ENCODE assay signal across 1 cellular context in the genomic region with DNA sequence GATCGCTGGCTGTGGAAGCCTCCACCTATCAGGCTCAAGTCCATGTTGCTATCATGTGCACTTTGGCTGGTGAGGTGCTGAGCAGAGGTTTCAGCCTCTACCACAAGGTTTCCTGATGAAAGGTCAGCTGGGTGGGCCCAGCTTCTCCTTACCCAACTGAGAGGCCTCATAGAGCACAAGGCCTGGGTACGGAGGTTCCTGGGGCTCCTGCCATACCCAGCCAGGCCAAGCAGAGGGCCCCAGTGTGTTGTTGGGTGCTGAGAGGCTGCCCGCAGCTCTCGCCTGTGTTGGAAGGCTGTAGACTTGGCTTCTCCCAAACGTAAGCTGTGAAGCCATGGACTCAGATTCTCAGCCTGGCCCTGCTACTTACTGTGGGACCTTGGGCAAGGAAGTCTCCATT.
TF ChIP-seq lines count a peak whose summit lies in the region.

No MANE protein-coding gene starts in this region.

TF ChIP-seq in WTC11, 78 proteins besides CTCF, POLR2A, EP300 and RAD21 (continued from another document):
- TF ChIP-seq, protein P1, sequence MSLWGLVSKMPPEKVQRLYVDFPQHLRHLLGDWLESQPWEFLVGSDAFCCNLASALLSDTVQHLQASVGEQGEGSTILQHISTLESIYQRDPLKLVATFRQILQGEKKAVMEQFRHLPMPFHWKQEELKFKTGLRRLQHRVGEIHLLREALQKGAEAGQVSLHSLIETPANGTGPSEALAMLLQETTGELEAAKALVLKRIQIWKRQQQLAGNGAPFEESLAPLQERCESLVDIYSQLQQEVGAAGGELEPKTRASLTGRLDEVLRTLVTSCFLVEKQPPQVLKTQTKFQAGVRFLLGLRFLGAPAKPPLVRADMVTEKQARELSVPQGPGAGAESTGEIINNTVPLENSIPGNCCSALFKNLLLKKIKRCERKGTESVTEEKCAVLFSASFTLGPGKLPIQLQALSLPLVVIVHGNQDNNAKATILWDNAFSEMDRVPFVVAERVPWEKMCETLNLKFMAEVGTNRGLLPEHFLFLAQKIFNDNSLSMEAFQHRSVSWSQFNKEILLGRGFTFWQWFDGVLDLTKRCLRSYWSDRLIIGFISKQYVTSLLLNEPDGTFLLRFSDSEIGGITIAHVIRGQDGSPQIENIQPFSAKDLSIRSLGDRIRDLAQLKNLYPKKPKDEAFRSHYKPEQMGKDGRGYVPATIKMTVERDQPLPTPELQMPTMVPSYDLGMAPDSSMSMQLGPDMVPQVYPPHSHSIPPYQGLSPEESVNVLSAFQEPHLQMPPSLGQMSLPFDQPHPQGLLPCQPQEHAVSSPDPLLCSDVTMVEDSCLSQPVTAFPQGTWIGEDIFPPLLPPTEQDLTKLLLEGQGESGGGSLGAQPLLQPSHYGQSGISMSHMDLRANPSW (CRISPR knock-in tag; conservative IDR thresholded peaks at IDR 0.05; ENCODE audit: low read depth): no peak
- TF ChIP-seq, protein P2, sequence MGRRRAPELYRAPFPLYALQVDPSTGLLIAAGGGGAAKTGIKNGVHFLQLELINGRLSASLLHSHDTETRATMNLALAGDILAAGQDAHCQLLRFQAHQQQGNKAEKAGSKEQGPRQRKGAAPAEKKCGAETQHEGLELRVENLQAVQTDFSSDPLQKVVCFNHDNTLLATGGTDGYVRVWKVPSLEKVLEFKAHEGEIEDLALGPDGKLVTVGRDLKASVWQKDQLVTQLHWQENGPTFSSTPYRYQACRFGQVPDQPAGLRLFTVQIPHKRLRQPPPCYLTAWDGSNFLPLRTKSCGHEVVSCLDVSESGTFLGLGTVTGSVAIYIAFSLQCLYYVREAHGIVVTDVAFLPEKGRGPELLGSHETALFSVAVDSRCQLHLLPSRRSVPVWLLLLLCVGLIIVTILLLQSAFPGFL (CRISPR knock-in tag; IDR thresholded peaks at IDR 0.05; ENCODE audit: borderline replicate concordance): no peak
- TF ChIP-seq TP53 (CRISPR knock-in tag; IDR thresholded peaks at IDR 0.05): no peak
- TF ChIP-seq, protein P3, sequence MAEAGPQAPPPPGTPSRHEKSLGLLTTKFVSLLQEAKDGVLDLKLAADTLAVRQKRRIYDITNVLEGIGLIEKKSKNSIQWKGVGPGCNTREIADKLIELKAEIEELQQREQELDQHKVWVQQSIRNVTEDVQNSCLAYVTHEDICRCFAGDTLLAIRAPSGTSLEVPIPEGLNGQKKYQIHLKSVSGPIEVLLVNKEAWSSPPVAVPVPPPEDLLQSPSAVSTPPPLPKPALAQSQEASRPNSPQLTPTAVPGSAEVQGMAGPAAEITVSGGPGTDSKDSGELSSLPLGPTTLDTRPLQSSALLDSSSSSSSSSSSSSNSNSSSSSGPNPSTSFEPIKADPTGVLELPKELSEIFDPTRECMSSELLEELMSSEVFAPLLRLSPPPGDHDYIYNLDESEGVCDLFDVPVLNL (CRISPR knock-in tag; IDR thresholded peaks at IDR 0.05; ENCODE audit: borderline replicate concordance, low read depth): no peak
- TF ChIP-seq IRF2 (CRISPR knock-in tag; IDR thresholded peaks at IDR 0.05; ENCODE audit: borderline replicate concordance, low read depth): no peak
- TF ChIP-seq, protein P4, sequence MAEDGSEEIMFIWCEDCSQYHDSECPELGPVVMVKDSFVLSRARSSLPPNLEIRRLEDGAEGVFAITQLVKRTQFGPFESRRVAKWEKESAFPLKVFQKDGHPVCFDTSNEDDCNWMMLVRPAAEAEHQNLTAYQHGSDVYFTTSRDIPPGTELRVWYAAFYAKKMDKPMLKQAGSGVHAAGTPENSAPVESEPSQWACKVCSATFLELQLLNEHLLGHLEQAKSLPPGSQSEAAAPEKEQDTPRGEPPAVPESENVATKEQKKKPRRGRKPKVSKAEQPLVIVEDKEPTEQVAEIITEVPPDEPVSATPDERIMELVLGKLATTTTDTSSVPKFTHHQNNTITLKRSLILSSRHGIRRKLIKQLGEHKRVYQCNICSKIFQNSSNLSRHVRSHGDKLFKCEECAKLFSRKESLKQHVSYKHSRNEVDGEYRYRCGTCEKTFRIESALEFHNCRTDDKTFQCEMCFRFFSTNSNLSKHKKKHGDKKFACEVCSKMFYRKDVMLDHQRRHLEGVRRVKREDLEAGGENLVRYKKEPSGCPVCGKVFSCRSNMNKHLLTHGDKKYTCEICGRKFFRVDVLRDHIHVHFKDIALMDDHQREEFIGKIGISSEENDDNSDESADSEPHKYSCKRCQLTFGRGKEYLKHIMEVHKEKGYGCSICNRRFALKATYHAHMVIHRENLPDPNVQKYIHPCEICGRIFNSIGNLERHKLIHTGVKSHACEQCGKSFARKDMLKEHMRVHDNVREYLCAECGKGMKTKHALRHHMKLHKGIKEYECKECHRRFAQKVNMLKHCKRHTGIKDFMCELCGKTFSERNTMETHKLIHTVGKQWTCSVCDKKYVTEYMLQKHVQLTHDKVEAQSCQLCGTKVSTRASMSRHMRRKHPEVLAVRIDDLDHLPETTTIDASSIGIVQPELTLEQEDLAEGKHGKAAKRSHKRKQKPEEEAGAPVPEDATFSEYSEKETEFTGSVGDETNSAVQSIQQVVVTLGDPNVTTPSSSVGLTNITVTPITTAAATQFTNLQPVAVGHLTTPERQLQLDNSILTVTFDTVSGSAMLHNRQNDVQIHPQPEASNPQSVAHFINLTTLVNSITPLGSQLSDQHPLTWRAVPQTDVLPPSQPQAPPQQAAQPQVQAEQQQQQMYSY (CRISPR knock-in tag; IDR thresholded peaks at IDR 0.05): no peak
- TF ChIP-seq, protein P5, sequence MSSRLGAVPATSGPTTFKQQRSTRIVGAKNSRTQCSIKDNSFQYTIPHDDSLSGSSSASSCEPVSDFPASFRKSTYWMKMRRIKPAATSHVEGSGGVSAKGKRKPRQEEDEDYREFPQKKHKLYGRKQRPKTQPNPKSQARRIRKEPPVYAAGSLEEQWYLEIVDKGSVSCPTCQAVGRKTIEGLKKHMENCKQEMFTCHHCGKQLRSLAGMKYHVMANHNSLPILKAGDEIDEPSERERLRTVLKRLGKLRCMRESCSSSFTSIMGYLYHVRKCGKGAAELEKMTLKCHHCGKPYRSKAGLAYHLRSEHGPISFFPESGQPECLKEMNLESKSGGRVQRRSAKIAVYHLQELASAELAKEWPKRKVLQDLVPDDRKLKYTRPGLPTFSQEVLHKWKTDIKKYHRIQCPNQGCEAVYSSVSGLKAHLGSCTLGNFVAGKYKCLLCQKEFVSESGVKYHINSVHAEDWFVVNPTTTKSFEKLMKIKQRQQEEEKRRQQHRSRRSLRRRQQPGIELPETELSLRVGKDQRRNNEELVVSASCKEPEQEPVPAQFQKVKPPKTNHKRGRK (CRISPR knock-in tag; IDR thresholded peaks at IDR 0.05; ENCODE audit: borderline replicate concordance): no peak
- TF ChIP-seq NFE2L1 (CRISPR knock-in tag; IDR thresholded peaks at IDR 0.05): no peak
- TF ChIP-seq ATF1 (CRISPR knock-in tag; IDR thresholded peaks at IDR 0.05): no peak
- TF ChIP-seq SOX15 (CRISPR knock-in tag; IDR thresholded peaks at IDR 0.05): no peak
